8 cellular contexts compared by ENCODE assay signal in the genomic region with DNA sequence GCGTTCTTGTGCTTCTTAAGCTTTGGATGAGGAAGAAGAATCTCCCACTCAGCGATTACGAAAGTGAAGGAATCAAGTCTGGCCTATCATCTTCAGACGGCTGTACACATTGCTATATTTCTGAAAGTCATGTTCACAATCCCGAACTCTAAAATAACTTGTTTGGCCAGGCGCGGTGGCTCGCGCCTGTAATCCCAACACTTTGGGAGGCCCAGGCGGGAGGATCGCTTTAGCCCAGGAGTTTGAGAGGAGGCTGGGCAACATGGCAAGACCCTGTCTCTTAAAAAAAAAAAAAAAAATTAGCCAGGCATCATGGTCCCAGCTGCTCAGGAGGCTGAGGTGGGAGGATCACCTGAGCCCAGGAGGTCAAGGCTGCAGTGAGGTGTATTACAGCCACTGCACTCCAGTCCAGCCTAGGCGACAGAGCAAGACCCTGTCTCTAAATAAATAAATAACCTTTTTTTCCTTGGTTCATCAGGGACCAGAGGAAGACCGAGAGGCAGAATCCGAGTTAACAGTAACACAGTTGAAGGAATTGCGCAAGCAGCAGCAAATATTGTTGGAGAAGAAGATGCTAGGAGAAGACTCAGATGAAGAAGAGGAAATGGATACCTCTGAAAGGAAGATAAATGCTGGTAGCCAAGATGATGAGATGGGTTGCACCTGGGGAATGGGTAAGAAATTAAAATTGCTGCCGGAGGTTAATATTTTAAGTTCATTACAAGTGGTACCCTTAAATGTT. TPM values are rescaled to one million over a fixed set of nuclear protein-coding genes. Genes with fewer than 3 reads are reported as not detected.
DNase-seq lines count a peak whose midpoint lies in the region; ATAC-seq, FAIRE-seq and TF ChIP-seq lines count a peak whose summit lies in the region.

No MANE protein-coding gene starts in this region.

- H2BK12ac ChIP-seq in H1 (ENCODE audit: low read depth, low read length), result no peak overlapping the region

- H4K8ac ChIP-seq in H1 (ENCODE audit: extremely low read depth, insufficient read depth, low read length), result no peak overlapping the region

- H4K91ac ChIP-seq in H1 (replicated peaks; ENCODE audit: insufficient read length, low read length), result no peak overlapping the region

- no peak for DNase-seq in CD4-positive, alpha-beta memory T cell
- DNase-seq in NT2/D1 (ENCODE audit: low read depth, low spot score) (no peak), H1 (ENCODE audit: low read depth in 1 of 2, low spot score in 2 of 2) (no peak), DMS79 (lab: John Stamatoyannopoulos, UW) (no peak), NCI-H345 treated with DMSO at 0.1 percent for 48 hours (lab: John Stamatoyannopoulos, UW; ENCODE audit: unreplicated experiment) (no peak)

- peaks cover 31% of the 10 kb centered on the region for H3K4me1 ChIP-seq in CD4-positive, alpha-beta memory T cell (ENCODE audit: insufficient read depth, low read length)
- H3K4me1 ChIP-seq in NT2/D1 (ENCODE audit: insufficient read depth, insufficient read length) (no peaks in the 10 kb centered on the region), H1 (replicated peaks in 1 of 4; ENCODE audit: control insufficient read depth in 3 of 4, insufficient read depth in 4 of 4, low read length in 3 of 4) (peaks cover 0 to 1% (median 0%) of the 10 kb centered on the region in 4 experiments; a peak in 2 of 7 replicates), neuron (ENCODE audit: insufficient read depth, low read length) (peaks cover 20% of the 10 kb centered on the region)

- no peak for TF ChIP-seq EP300 in H1 (IDR thresholded peaks at IDR 0.05; ENCODE audit: borderline replicate concordance in 1 of 2, low read depth in 2 of 2, low read length in 2 of 2)

- no peaks in the 10 kb centered on the region for H4K20me1 ChIP-seq in H1 (replicated peaks in 1 of 2; ENCODE audit: control insufficient read depth in 1 of 2, insufficient read depth in 2 of 2, low read length in 2 of 2)

- peaks cover 29% of the 10 kb centered on the region for H3K36me3 ChIP-seq in CD4-positive, alpha-beta memory T cell (ENCODE audit: insufficient read depth, low read length)
- H3K36me3 ChIP-seq in NT2/D1 (ENCODE audit: insufficient read depth, insufficient read length, low read length), result peaks cover 56% of the 10 kb centered on the region
- H3K36me3 ChIP-seq in H1 (ENCODE audit: control insufficient read depth in 2 of 4, insufficient read depth in 4 of 4, low read length in 3 of 4), result peaks cover 3 to 42% (median 18%) of the 10 kb centered on the region in 4 experiments; a peak in 7 of 8 replicates
- H3K36me3 ChIP-seq in neuron (ENCODE audit: insufficient read depth, low read length), result peaks cover 43% of the 10 kb centered on the region

- peaks cover 8% of the 10 kb centered on the region; the same call in 1 of the 2 replicates for H3K23me2 ChIP-seq in H1 (ENCODE audit: low read depth, low read length)

- no peaks in the 10 kb centered on the region for H3K79me1 ChIP-seq in H1 (ENCODE audit: low read depth, low read length)

- H3K27ac Mint-ChIP-seq in CD4-positive, alpha-beta memory T cell, result peak overlapping the region; percentile 36 to 99 (median 84)

- H2BK120ac ChIP-seq in H1 (replicated peaks; ENCODE audit: low read depth, low read length), result no peak overlapping the region

- H4K5ac ChIP-seq in H1 (ENCODE audit: insufficient read length, low read depth, low read length), result no peak overlapping the region

- H3K27me3 Mint-ChIP-seq in CD4-positive, alpha-beta memory T cell, result no peaks in the 10 kb centered on the region

- CTCF ChIA-PET in CD4-positive, alpha-beta memory T cell (lab: Charles Lee; ENCODE audit: partially characterized antibody), result interaction anchor here (1.9 to 5.2 kb wide), 2 partner anchors 17 to 19 kb away, joined by 12 to 39 read pairs; no protein-coding TSS in a partner anchor
- CTCF ChIA-PET in H1 (lab: Charles Lee; ENCODE audit: partially characterized antibody), result interaction anchor here (0.5 to 3.9 kb wide), 3 partner anchors 13 to 29 kb away, joined by 3 to 34 read pairs (median 3); no protein-coding TSS in a partner anchor

- H3K4me3 Mint-ChIP-seq in CD4-positive, alpha-beta memory T cell, result peak overlapping the region; percentile 96 to 100 (median 100)

- H3K9ac ChIP-seq in NT2/D1 (ENCODE audit: insufficient read length, low read depth), result peak overlapping the region; percentile 84
- H3K9ac ChIP-seq in H1 (replicated peaks in 1 of 4; ENCODE audit: extremely low read depth in 1 of 4, low read depth in 3 of 4, low read length in 3 of 4), result peak overlapping the region in 2 of 4 experiments; percentile 89 to 98; a peak in 4 of 7 replicates

- no peaks in the 10 kb centered on the region for H3K27me3 ChIP-seq in CD4-positive, alpha-beta memory T cell (ENCODE audit: insufficient read depth, low read length)
- H3K27me3 ChIP-seq in NT2/D1 (ENCODE audit: insufficient read depth, insufficient read length), result no peaks in the 10 kb centered on the region
- H3K27me3 ChIP-seq in H1 (replicated peaks in 1 of 4; ENCODE audit: control insufficient read depth in 3 of 4, extremely low read depth in 1 of 4, insufficient read depth in 3 of 4, low read length in 3 of 4), result no peaks in the 10 kb centered on the region
- H3K27me3 ChIP-seq in neuron (ENCODE audit: insufficient read depth, low read length), result no peaks in the 10 kb centered on the region

- FAIRE-seq in H1 (lab: Jason Lieb, UNC), result no peak

- no peak for TF ChIP-seq POLR2A in H1 (IDR thresholded peaks at IDR 0.05; ENCODE audit: control extremely low read depth in 1 of 2, low read depth in 2 of 2, low read length in 2 of 2)

- H2AK5ac ChIP-seq in H1 (ENCODE audit: low read depth, low read length), result no peak overlapping the region

- intact Hi-C loops in CD4-positive, alpha-beta memory T cell (cut with micrococcal nuclease), result no loop called here

- no peaks in the 10 kb centered on the region for H3K9me3 Mint-ChIP-seq in CD4-positive, alpha-beta memory T cell

- no peak for TF ChIP-seq CTCF in H1 (IDR thresholded peaks at IDR 0.05; ENCODE audit: control extremely low read depth in 1 of 3, insufficient read depth in 1 of 3, low read depth in 1 of 3, low read length in 3 of 3)

- H3K79me2 ChIP-seq in H1 (ENCODE audit: control insufficient read depth in 1 of 2, insufficient read depth in 2 of 2, low read length in 2 of 2), result peaks cover 0 to 24% of the 10 kb centered on the region in 2 experiments; a peak in 2 of 4 replicates

- 79% methylated on average over 16 of the region's 16 CpGs; no CpG with 5 or more reads in 1 of the 2 experiments for WGBS in H1 (ENCODE audit: extremely low coverage in 1 of 2, insufficient coverage in 1 of 2, insufficient read length in 1 of 2, insufficient replicate concordance in 2 of 2, low coverage in 1 of 2, low lambda C conversion rate in 2 of 2, missing lambda C conversion rate in 1 of 2), 2 experiments

- H2AFZ ChIP-seq in H1 (ENCODE audit: low read length) (peak overlapping the region; percentile 99; the same call in 1 of the 2 replicates), neuron (ENCODE audit: low read depth, low read length) (no peak overlapping the region)

- TF ChIP-seq RAD21 in H1 (IDR thresholded peaks at IDR 0.05 in 1 of 2, conservative IDR thresholded peaks at IDR 0.05 in 1 of 2; ENCODE audit: low read depth in 2 of 2, low read length in 2 of 2), result no peak

- peak overlapping the region; percentile 99 for H3K27ac ChIP-seq in CD4-positive, alpha-beta memory T cell (ENCODE audit: low read depth, low read length)
- H3K27ac ChIP-seq in H1 (ENCODE audit: low read depth, low read length), result no peak overlapping the region

- no peak for ATAC-seq in GM19351 (IDR thresholded peaks at IDR 0.05; ENCODE audit: unreplicated experiment)
- ATAC-seq in HG02642 (IDR thresholded peaks at IDR 0.05; ENCODE audit: poor library complexity, unreplicated experiment), result no peak

- no peak overlapping the region for H2BK20ac ChIP-seq in H1 (ENCODE audit: low read length)

- no peaks in the 10 kb centered on the region for H3K9me3 ChIP-seq in CD4-positive, alpha-beta memory T cell (ENCODE audit: control insufficient read depth in 1 of 2, low read length in 2 of 2)
- H3K9me3 ChIP-seq in NT2/D1 (ENCODE audit: insufficient read depth, low read length) (no peaks in the 10 kb centered on the region), H1 (ENCODE audit: insufficient read depth in 2 of 2, low read depth in 1 of 2, low read length in 1 of 2) (no peaks in the 10 kb centered on the region), neuron (ENCODE audit: low read length) (no peaks in the 10 kb centered on the region)

- H3K14ac ChIP-seq in H1 (ENCODE audit: insufficient read length), result no peak overlapping the region

- H3K36me3 Mint-ChIP-seq in CD4-positive, alpha-beta memory T cell, result peaks cover 41 to 60% of the 10 kb centered on the region in 2 donors

- H3K4ac ChIP-seq in H1 (replicated peaks; ENCODE audit: insufficient read length, low read depth, low read length), result no peak overlapping the region

- peak overlapping the region; percentile 68 to 96 for H3K4me2 ChIP-seq in H1 (ENCODE audit: insufficient read depth in 1 of 2, low read depth in 2 of 2, low read length in 2 of 2)

- no peak overlapping the region for H2BK15ac ChIP-seq in H1 (ENCODE audit: low read length)

- H3K23ac ChIP-seq in H1 (ENCODE audit: insufficient read length), result no peak overlapping the region

- H3K4me3 ChIP-seq in CD4-positive, alpha-beta memory T cell (ENCODE audit: low read length in 2 of 2), result peak overlapping the region; percentile 99
- H3K4me3 ChIP-seq in NT2/D1 (ENCODE audit: insufficient read length, low read depth) (peak overlapping the region; percentile 91), H1 (ENCODE audit: extremely low read depth in 1 of 4, insufficient read depth in 2 of 4, low read depth in 3 of 4, low read length in 4 of 4) (peak overlapping the region; percentile 50 to 100 (median 88)), neuron (ENCODE audit: low read length) (peak overlapping the region; percentile 62)

- H2BK5ac ChIP-seq in H1 (ENCODE audit: low read depth, low read length), result no peak overlapping the region

- peaks cover 26 to 58% (median 45%) of the 10 kb centered on the region in 4 donors for H3K4me1 Mint-ChIP-seq in CD4-positive, alpha-beta memory T cell

- no peak overlapping the region for H3K18ac ChIP-seq in H1 (ENCODE audit: extremely low read depth, low read length)

- POLR2A ChIA-PET in CD4-positive, alpha-beta memory T cell (lab: Charles Lee; ENCODE audit: partially characterized antibody), result interaction anchor here (0.6 to 3.0 kb wide), 3 partner anchors 36 to 1317 kb away, joined by 3 to 16 read pairs (median 3); a partner anchor contains a TSS
- POLR2A ChIA-PET in H1 (lab: Charles Lee; ENCODE audit: partially characterized antibody), result interaction anchor here (0.7 to 2.1 kb wide), 4 partner anchors 10 to 1553 kb away, joined by 3 to 12 read pairs (median 6); a partner anchor contains a TSS

- no peak overlapping the region for H3K56ac ChIP-seq in H1 (replicated peaks; ENCODE audit: insufficient read length, low read depth, low read length)

RNA-seq across cellular contexts. Expression of a gene that starts 1.1 kb away (rescaled TPM):
- 10 to 100 TPM; 24.4 to 26.6 TPM for total RNA-seq in CD4-positive, alpha-beta memory T cell
- polyA plus RNA-seq in CD4-positive, alpha-beta memory T cell, result 10 to 100 TPM; 26.4 to 32.1 TPM
- 18.4 and 18.8 TPM in 2 replicates for total RNA-seq in H1 (2021; fragmentation: NEBNext Ultra II Directional; extraction: Animal tissue kit (Norgen Biotek cat#: 25700))
- polyA plus RNA-seq in H1 (2011; rRNA removed), result 8.1 and 8.3 TPM in 2 replicates
- 12.2 TPM for polyA plus RNA-seq in H1 (2011; cell fraction: cytosol; rRNA removed)
- 10.8 TPM for polyA plus RNA-seq in H1 (2011; cell fraction: nucleus; rRNA removed)
- 14.6 to 19.8 TPM (median 14.7 TPM) in 4 replicates for polyA plus RNA-seq in H1 (2012, experiment 1 of 2)
- polyA plus RNA-seq in H1 (2012, experiment 2 of 2), result 1.2 TPM
- polyA plus RNA-seq in H1 (2013, experiment 1 of 2), result 17.9 TPM
- 16.9 TPM for polyA plus RNA-seq in H1 (2013, experiment 2 of 2)
- 5.1 and 7.2 TPM in 2 replicates for polyA minus RNA-seq in H1 (2011; rRNA and poly(A)+ RNA removed)
- 11.5 TPM for polyA minus RNA-seq in H1 (2011; cell fraction: cytosol; rRNA and poly(A)+ RNA removed)
- 9.9 TPM for polyA minus RNA-seq in H1 (2011; cell fraction: nucleus; rRNA and poly(A)+ RNA removed)

RNA-seq across cellular contexts. Expression of a gene that starts 1.4 kb away (rescaled TPM):
- total RNA-seq in CD4-positive, alpha-beta memory T cell, result 10 to 100 TPM; 45.4 to 48.5 TPM
- 10 to 100 TPM; 21.4 to 22.7 TPM for polyA plus RNA-seq in CD4-positive, alpha-beta memory T cell
- total RNA-seq in H1 (2021; fragmentation: NEBNext Ultra II Directional; extraction: Animal tissue kit (Norgen Biotek cat#: 25700)), result 21.8 and 22.2 TPM in 2 replicates
- polyA plus RNA-seq in H1 (2011; rRNA removed), result 24.6 and 26.6 TPM in 2 replicates
- polyA plus RNA-seq in H1 (2011; cell fraction: cytosol; rRNA removed), result 33.6 TPM
- 46.0 TPM for polyA plus RNA-seq in H1 (2011; cell fraction: nucleus; rRNA removed)
- 22.3 to 24.8 TPM (median 23.1 TPM) in 4 replicates for polyA plus RNA-seq in H1 (2012, experiment 1 of 2)
- polyA plus RNA-seq in H1 (2012, experiment 2 of 2), result 5.9 TPM
- 19.2 TPM for polyA plus RNA-seq in H1 (2013, experiment 1 of 2)
- 18.0 TPM for polyA plus RNA-seq in H1 (2013, experiment 2 of 2)
- polyA minus RNA-seq in H1 (2011; rRNA and poly(A)+ RNA removed), result 28.8 and 31.7 TPM in 2 replicates
- polyA minus RNA-seq in H1 (2011; cell fraction: cytosol; rRNA and poly(A)+ RNA removed), result 22.2 TPM
- polyA minus RNA-seq in H1 (2011; cell fraction: nucleus; rRNA and poly(A)+ RNA removed), result 30.2 TPM

RNA-seq across cellular contexts. Expression of a gene that starts 35.9 kb away (rescaled TPM):
- total RNA-seq in CD4-positive, alpha-beta memory T cell, result 10 to 100 TPM; 28.9 to 32.8 TPM
- 10 to 100 TPM; 65.9 to 99.5 TPM for polyA plus RNA-seq in CD4-positive, alpha-beta memory T cell
- 35.3 and 43.5 TPM in 2 replicates for total RNA-seq in H1 (2021; fragmentation: NEBNext Ultra II Directional; extraction: Animal tissue kit (Norgen Biotek cat#: 25700))
- 27.6 and 38.7 TPM in 2 replicates for polyA plus RNA-seq in H1 (2011; rRNA removed)
- polyA plus RNA-seq in H1 (2011; cell fraction: cytosol; rRNA removed), result 47.2 TPM
- 24.6 TPM for polyA plus RNA-seq in H1 (2011; cell fraction: nucleus; rRNA removed)
- 46.6 to 52.5 TPM (median 49.4 TPM) in 4 replicates for polyA plus RNA-seq in H1 (2012, experiment 1 of 2)
- polyA plus RNA-seq in H1 (2012, experiment 2 of 2), result 16.0 TPM
- polyA plus RNA-seq in H1 (2013, experiment 1 of 2), result 29.2 TPM
- polyA plus RNA-seq in H1 (2013, experiment 2 of 2), result 28.7 TPM
- polyA minus RNA-seq in H1 (2011; rRNA and poly(A)+ RNA removed), result 51.3 and 85.5 TPM in 2 replicates
- polyA minus RNA-seq in H1 (2011; cell fraction: cytosol; rRNA and poly(A)+ RNA removed), result 43.5 TPM
- polyA minus RNA-seq in H1 (2011; cell fraction: nucleus; rRNA and poly(A)+ RNA removed), result 36.0 TPM

RNA-seq across cellular contexts. Expression of a gene that starts 36.0 kb away (rescaled TPM):
- 1 to 10 TPM; 1.3 to 2.2 TPM for total RNA-seq in CD4-positive, alpha-beta memory T cell
- 1 to 10 TPM in 1 of 2 donors, under 1 TPM in 1; 0.79 to 1.2 TPM for polyA plus RNA-seq in CD4-positive, alpha-beta memory T cell
- total RNA-seq in H1 (2021; fragmentation: NEBNext Ultra II Directional; extraction: Animal tissue kit (Norgen Biotek cat#: 25700)), result 1.5 and 2.0 TPM in 2 replicates
- polyA plus RNA-seq in H1 (2011; rRNA removed), result 0.68 and 0.94 TPM in 2 replicates
- polyA plus RNA-seq in H1 (2011; cell fraction: cytosol; rRNA removed), result 1.4 TPM
- polyA plus RNA-seq in H1 (2011; cell fraction: nucleus; rRNA removed), result 1.00 TPM
- 1.3 to 3.4 TPM (median 1.5 TPM) in 4 replicates for polyA plus RNA-seq in H1 (2012, experiment 1 of 2)
- 0.08 TPM for polyA plus RNA-seq in H1 (2012, experiment 2 of 2)
- polyA plus RNA-seq in H1 (2013, experiment 1 of 2), result 1.4 TPM
- 1.4 TPM for polyA plus RNA-seq in H1 (2013, experiment 2 of 2)
- 0.66 and 1.1 TPM in 2 replicates for polyA minus RNA-seq in H1 (2011; rRNA and poly(A)+ RNA removed)
- not detected for polyA minus RNA-seq in H1 (2011; cell fraction: cytosol; rRNA and poly(A)+ RNA removed)
- 0.90 TPM for polyA minus RNA-seq in H1 (2011; cell fraction: nucleus; rRNA and poly(A)+ RNA removed)
